21 cellular contexts compared by ENCODE assay signal in genomic region chr20:62179162-62179504, GRCh38. TPM values are rescaled to one million over a fixed set of nuclear protein-coding genes. Genes with fewer than 3 reads are reported as not detected.
DNase-seq lines count a peak whose midpoint lies in the region; ATAC-seq and TF ChIP-seq lines count a peak whose summit lies in the region.
"Had no signal": no experiment of that assay in that cellular context is flagged by ENCODE, and none has a peak within 500 bp of the region (broad histone marks: within the 10 kb centered on the region; RNA-seq: fewer than 3 reads in every experiment).

No MANE protein-coding gene starts in this region.

- H3K27me3 Mint-ChIP-seq in nephron progenitor cell (ENCODE audit: low read depth, poor library complexity), result peaks cover 11% of the 10 kb centered on the region
- H3K27me3 Mint-ChIP-seq in activated CD8-positive, alpha-beta memory T cell treated with anti-CD3 and anti-CD28 coated beads, Interleukin-2, amount 10 ng/mL, durations not matched to agents 7 days and 5 days, result no peaks in the 10 kb centered on the region
- H3K27me3 Mint-ChIP-seq in GM23338 (ENCODE audit: insufficient read depth, low read depth, poor library complexity), result peaks cover 11% of the 10 kb centered on the region

- peak; percentile 10 for DNase-seq in left ventricle myocardium superior
- no peak for DNase-seq in cardiac septum (ENCODE audit: low spot score)
- no peak for DNase-seq in nephron progenitor cell
- DNase-seq in activated CD8-positive, alpha-beta memory T cell treated with anti-CD3 and anti-CD28 coated beads, Interleukin-2, amount 10 ng/mL, durations not matched to agents 7 days and 5 days, result no peak
- DNase-seq in GM23338 (ENCODE audit: low spot score), result no peak
- DNase-seq in ACHN, result no peak
- DNase-seq: 8988T, AML-193, H9, NCI-H1092 treated with DMSO at 0.1 percent for 48 hours, NCI-H146, NCI-H2029, NCI-H2227 treated with DMSO at 0.1 percent for 48 hours, NCI-H510A treated with DMSO at 0.1 percent for 48 hours, NCI-H748 treated with DMSO at 0.1 percent for 48 hours had no signal

- H3K36me3 ChIP-seq in GM23338 (ENCODE audit: insufficient read depth), result no peaks in the 10 kb centered on the region

- no peaks in the 10 kb centered on the region for H3K9me2 ChIP-seq in GM23338 (ENCODE audit: insufficient read depth)

- in situ Hi-C loops in ACHN (cut with HindIII; ENCODE audit: low pct_ligation_motif_present, low pct_unique_long_range_greater_than_20kb, low sequenced_read_pairs), result no loop called here

- peaks cover 11% of the 10 kb centered on the region for H3K79me2 ChIP-seq in GM23338 (replicated peaks; ENCODE audit: insufficient read depth)

- no peak for ATAC-seq in left ventricle myocardium superior
- ATAC-seq in activated CD8-positive, alpha-beta memory T cell treated with anti-CD3 and anti-CD28 coated beads, Interleukin-2, amount 10 ng/mL, durations not matched to agents 7 days and 5 days, result no peak
- ATAC-seq in GM23338, result no peak

- H3K4me2 ChIP-seq in GM23338, result no peak overlapping the region
- H3K4me2 ChIP-seq: KMS-11 had no signal

- H3K4me1 Mint-ChIP-seq in nephron progenitor cell, result peaks cover 16% of the 10 kb centered on the region
- peaks cover 14% of the 10 kb centered on the region for H3K4me1 Mint-ChIP-seq in activated CD8-positive, alpha-beta memory T cell treated with anti-CD3 and anti-CD28 coated beads, Interleukin-2, amount 10 ng/mL, durations not matched to agents 7 days and 5 days
- peaks cover 14% of the 10 kb centered on the region for H3K4me1 Mint-ChIP-seq in GM23338

- H3K27ac ChIP-seq in GM23338 (ENCODE audit: low read depth), result no peak overlapping the region
- H3K27ac ChIP-seq: KMS-11, SJSA1 had no signal

- CTCF ChIA-PET in activated CD8-positive, alpha-beta memory T cell treated with anti-CD3 and anti-CD28 coated beads, Interleukin-2, amount 10 ng/mL, durations not matched to agents 7 days and 5 days (lab: Charles Lee), result no interaction called here

- H3F3A ChIP-seq in GM23338 (replicated peaks; ENCODE audit: low read depth), result peaks cover 7% of the 10 kb centered on the region

- no peak overlapping the region for H2AFZ ChIP-seq in GM23338

- peaks cover 6% of the 10 kb centered on the region; the same call in 1 of the 2 replicates for H3K4me1 ChIP-seq in GM23338 (ENCODE audit: insufficient read depth)

- no peaks in the 10 kb centered on the region for H4K20me1 ChIP-seq in GM23338 (replicated peaks; ENCODE audit: insufficient read depth)

- H3K27ac Mint-ChIP-seq in nephron progenitor cell, result peak overlapping the region; percentile 75
- H3K27ac Mint-ChIP-seq in activated CD8-positive, alpha-beta memory T cell treated with anti-CD3 and anti-CD28 coated beads, Interleukin-2, amount 10 ng/mL, durations not matched to agents 7 days and 5 days, result no peak overlapping the region
- H3K27ac Mint-ChIP-seq in GM23338, result no peak overlapping the region
- H3K27ac Mint-ChIP-seq: H9 had no signal

- intact Hi-C loops in left ventricle myocardium superior (cut with micrococcal nuclease) (no loop called here), cardiac septum (cut with DNase I) (no loop called here)

- no peak overlapping the region for H3K4me3 ChIP-seq in GM23338
- H3K4me3 ChIP-seq: SJSA1 had no signal

- H3K4me3 Mint-ChIP-seq in nephron progenitor cell (no peak overlapping the region), GM23338 (no peak overlapping the region)
- H3K4me3 Mint-ChIP-seq in activated CD8-positive, alpha-beta memory T cell treated with anti-CD3 and anti-CD28 coated beads, Interleukin-2, amount 10 ng/mL, durations not matched to agents 7 days and 5 days, result no peak overlapping the region
- H3K4me3 Mint-ChIP-seq: CD14-positive monocyte had no signal

- no peak for TF ChIP-seq CTCF in nephron progenitor cell (IDR thresholded peaks at IDR 0.05)
- no peak for TF ChIP-seq CTCF in GM23338 (conservative IDR thresholded peaks at IDR 0.05; ENCODE audit: low read depth in 2 of 2)

- H3K36me3 Mint-ChIP-seq in nephron progenitor cell (ENCODE audit: low read depth), result peaks cover 23% of the 10 kb centered on the region
- peaks cover 5% of the 10 kb centered on the region for H3K36me3 Mint-ChIP-seq in activated CD8-positive, alpha-beta memory T cell treated with anti-CD3 and anti-CD28 coated beads, Interleukin-2, amount 10 ng/mL, durations not matched to agents 7 days and 5 days
- H3K36me3 Mint-ChIP-seq in GM23338 (ENCODE audit: low read depth), result peaks cover 23% of the 10 kb centered on the region

- H3K27me3 ChIP-seq in GM23338 (ENCODE audit: insufficient read depth), result no peaks in the 10 kb centered on the region
- H3K27me3 ChIP-seq: SJSA1 had no signal

- no peaks in the 10 kb centered on the region for H3K9me3 Mint-ChIP-seq in nephron progenitor cell
- no peaks in the 10 kb centered on the region for H3K9me3 Mint-ChIP-seq in activated CD8-positive, alpha-beta memory T cell treated with anti-CD3 and anti-CD28 coated beads, Interleukin-2, amount 10 ng/mL, durations not matched to agents 7 days and 5 days (ENCODE audit: low read depth)
- H3K9me3 Mint-ChIP-seq in GM23338, result no peaks in the 10 kb centered on the region; the same call in 2 of the 3 replicates
- H3K9me3 Mint-ChIP-seq: CD14-positive monocyte, H9 had no signal

TF ChIP-seq in GM23338, 12 proteins besides CTCF, POLR2A, EP300 and RAD21 (continues in another document):
- TF ChIP-seq JUNB (IDR thresholded peaks at IDR 0.05; ENCODE audit: unreplicated experiment) (no peak), CREB1 (CRISPR knock-in tag; IDR thresholded peaks at IDR 0.05; ENCODE audit: low read depth) (no peak)

RNA-seq across cellular contexts. Expression of gene MTG2, which starts 3.7 kb away (rescaled TPM):
- total RNA-seq in left ventricle myocardium superior, result 27.3 TPM
- total RNA-seq in cardiac septum, result 26.6 TPM
- total RNA-seq in activated CD8-positive, alpha-beta memory T cell treated with anti-CD3 and anti-CD28 coated beads, Interleukin-2, amount 10 ng/mL, durations not matched to agents 7 days and 5 days, result 10 to 100 TPM; 34.0 to 40.1 TPM
- total RNA-seq in GM23338 (2014; rRNA removed; shearing (Covaris generic)), result 11.3 and 13.6 TPM in 2 replicates
- 11.7 and 15.4 TPM in 2 replicates for polyA plus RNA-seq in GM23338 (2016; fragmentation: Nextera tagmentation; extraction: Ambion mirVana)

RNA-seq across cellular contexts. Expression of gene SS18L1, which starts 35.6 kb away (rescaled TPM):
- total RNA-seq in left ventricle myocardium superior, result 10.7 TPM
- total RNA-seq in cardiac septum, result 8.0 TPM
- total RNA-seq in activated CD8-positive, alpha-beta memory T cell treated with anti-CD3 and anti-CD28 coated beads, Interleukin-2, amount 10 ng/mL, durations not matched to agents 7 days and 5 days, result 10 to 100 TPM; 19.5 to 23.0 TPM
- 24.6 and 32.6 TPM in 2 replicates for total RNA-seq in GM23338 (2014; rRNA removed; shearing (Covaris generic))
- 6.5 and 7.3 TPM in 2 replicates for polyA plus RNA-seq in GM23338 (2016; fragmentation: Nextera tagmentation; extraction: Ambion mirVana)

RNA-seq across cellular contexts. Expression of gene PSMA7, which starts 35.9 kb away (rescaled TPM):
- total RNA-seq in left ventricle myocardium superior (240 TPM), cardiac septum (198 TPM)
- 100 to 1,000 TPM; 287 to 359 TPM for total RNA-seq in activated CD8-positive, alpha-beta memory T cell treated with anti-CD3 and anti-CD28 coated beads, Interleukin-2, amount 10 ng/mL, durations not matched to agents 7 days and 5 days
- total RNA-seq in GM23338 (2014; rRNA removed; shearing (Covaris generic)), result 357 and 427 TPM in 2 replicates
- 610 and 628 TPM in 2 replicates for polyA plus RNA-seq in GM23338 (2016; fragmentation: Nextera tagmentation; extraction: Ambion mirVana)

RNA-seq across cellular contexts. Expression of gene HRH3, which starts 40.9 kb away (rescaled TPM):
- total RNA-seq in left ventricle myocardium superior (not detected), cardiac septum (not detected)
- not detected for total RNA-seq in activated CD8-positive, alpha-beta memory T cell treated with anti-CD3 and anti-CD28 coated beads, Interleukin-2, amount 10 ng/mL, durations not matched to agents 7 days and 5 days
- 2.9 and 5.2 TPM in 2 replicates for total RNA-seq in GM23338 (2014; rRNA removed; shearing (Covaris generic))
- polyA plus RNA-seq in GM23338 (2016; fragmentation: Nextera tagmentation; extraction: Ambion mirVana), result 1.5 and 2.0 TPM in 2 replicates
- total RNA-seq: Daoy, HT1080, SJSA1 had no signal
- polyA plus RNA-seq: AG04450, CD14-positive monocyte had no signal

RNA-seq across cellular contexts. Expression of gene LSM14B, which starts 56.9 kb away (rescaled TPM):
- total RNA-seq in left ventricle myocardium superior, result 58.4 TPM
- 51.0 TPM for total RNA-seq in cardiac septum
- 10 to 100 TPM; 34.6 to 34.8 TPM for total RNA-seq in activated CD8-positive, alpha-beta memory T cell treated with anti-CD3 and anti-CD28 coated beads, Interleukin-2, amount 10 ng/mL, durations not matched to agents 7 days and 5 days
- 46.3 and 55.7 TPM in 2 replicates for total RNA-seq in GM23338 (2014; rRNA removed; shearing (Covaris generic))
- 9.6 and 12.1 TPM in 2 replicates for polyA plus RNA-seq in GM23338 (2016; fragmentation: Nextera tagmentation; extraction: Ambion mirVana)
